Comparison of ENCODE assay signal across 7 cellular contexts in the genomic region with DNA sequence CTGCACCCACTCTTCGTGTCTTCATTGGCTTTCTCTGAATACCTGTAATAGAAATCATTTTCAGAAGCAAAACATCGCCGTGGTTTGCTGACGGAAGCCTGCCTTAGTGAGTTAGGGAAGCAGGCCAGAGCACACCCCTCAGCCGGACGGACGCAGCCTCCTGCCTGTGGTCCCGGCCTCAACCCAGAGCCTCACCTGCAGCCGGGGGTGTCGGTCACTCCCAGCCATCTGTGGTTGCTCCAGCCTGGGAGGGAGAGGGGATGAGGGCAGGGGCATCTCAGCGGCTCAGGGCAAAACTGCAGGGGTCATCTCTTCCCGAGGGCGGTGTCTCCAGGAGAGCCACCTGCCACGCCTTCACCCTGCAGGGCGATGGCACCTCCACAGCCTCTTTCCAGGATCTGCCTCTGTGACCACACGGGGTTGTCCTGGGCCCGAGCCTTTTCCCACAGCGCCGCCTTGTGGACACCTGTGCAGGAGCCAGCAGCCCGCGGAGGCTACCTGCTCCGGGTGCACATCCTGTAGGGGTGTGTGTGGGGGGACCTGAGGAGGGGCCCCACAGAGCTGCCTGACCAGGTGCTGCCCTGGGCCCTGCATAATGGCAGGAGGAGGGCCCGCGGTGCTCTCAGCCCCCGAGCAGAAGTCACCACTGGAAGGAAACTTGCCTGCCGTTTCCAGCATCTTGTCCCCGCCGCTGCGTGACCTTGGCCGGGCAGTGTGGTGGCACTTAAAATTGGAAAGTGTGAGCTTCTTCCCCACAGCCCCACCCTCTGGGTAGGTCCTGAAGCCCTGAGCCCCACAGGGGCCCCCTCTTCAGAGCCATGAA. TPM values are rescaled to one million over a fixed set of nuclear protein-coding genes. Genes with fewer than 3 reads are reported as not detected.
A peak's percentile ranks its signal among the peaks of the same experiment; 100 is the strongest.
DNase-seq lines count a peak whose midpoint lies in the region; ATAC-seq, FAIRE-seq and TF ChIP-seq lines count a peak whose summit lies in the region.

No MANE protein-coding gene starts in this region.

- H3K27me3 Mint-ChIP-seq in HFFc6 (ENCODE audit: insufficient read depth) (no peaks in the 10 kb centered on the region; the same call in none of the 2 replicates), WTC11 (ENCODE audit: low read depth) (no peaks in the 10 kb centered on the region; the same call in 1 of the 2 replicates), MCF 10A (ENCODE audit: insufficient read depth, unreplicated experiment) (no peaks in the 10 kb centered on the region)

- TF ChIP-seq CTCF in HFFc6 (IDR thresholded peaks at IDR 0.05) (peak; percentile 96), WTC11 (IDR thresholded peaks at IDR 0.05) (peak; percentile 85), MCF 10A (IDR thresholded peaks at IDR 0.05; ENCODE audit: unreplicated experiment) (peak; percentile 95)

- no peak overlapping the region for H3K27ac Mint-ChIP-seq in HFFc6
- no peak overlapping the region for H3K27ac Mint-ChIP-seq in WTC11
- H3K27ac Mint-ChIP-seq in MCF 10A (ENCODE audit: low read depth, unreplicated experiment): no peak overlapping the region

- CTCF ChIA-PET in WTC11 (lab: Charles Lee): interaction anchor here (0.6 to 1.8 kb wide), 7 partner anchors 9 to 141 kb away, joined by 3 to 8 read pairs (median 4); no protein-coding TSS in a partner anchor
- CTCF ChIA-PET in MCF 10A (lab: Yijun Ruan, JAX): interaction anchor here (0.6 to 2.3 kb wide), 7 partner anchors 10 to 1889 kb away, joined by 3 to 11 read pairs (median 4); no protein-coding TSS in a partner anchor

- no TSS peak for BruUV-seq in MCF 10A (replicated peaks; lab: Mats Ljungman, UMichigan)

- no peaks in the 10 kb centered on the region for H3K9me3 Mint-ChIP-seq in HFFc6
- H3K9me3 Mint-ChIP-seq in WTC11: no peaks in the 10 kb centered on the region
- no peaks in the 10 kb centered on the region for H3K9me3 Mint-ChIP-seq in MCF 10A (ENCODE audit: unreplicated experiment)

- H3K36me3 Mint-ChIP-seq in HFFc6 (ENCODE audit: low read depth) (peaks cover 3% of the 10 kb centered on the region; the same call in 1 of the 2 replicates), WTC11 (peaks cover 9% of the 10 kb centered on the region), MCF 10A (ENCODE audit: insufficient read depth, unreplicated experiment) (peaks cover 82% of the 10 kb centered on the region)

- H3K4me1 Mint-ChIP-seq in HFFc6 (ENCODE audit: low read depth) (no peaks in the 10 kb centered on the region), WTC11 (no peaks in the 10 kb centered on the region), MCF 10A (ENCODE audit: insufficient read depth, unreplicated experiment) (no peaks in the 10 kb centered on the region)

- ATAC-seq in WTC11: peak; percentile 96

- TF ChIP-seq POLR2A in GM12892 (IDR thresholded peaks at IDR 0.05; ENCODE audit: low read depth, low read length): no peak

- peak; percentile 92 for DNase-seq in GM12892 (ENCODE audit: insufficient read length)
- peak; percentile 25 for DNase-seq in HFFc6
- peak; percentile 38 for DNase-seq in NCI-H128 (lab: John Stamatoyannopoulos, UW; ENCODE audit: unreplicated experiment)
- DNase-seq in WTC11 (ENCODE audit: low spot score): peak; percentile 92
- peak; percentile 73 for DNase-seq in MCF 10A (ENCODE audit: unreplicated experiment)
- DNase-seq in kidney glomerular epithelial cell (lab: John Stamatoyannopoulos, UW): peak; percentile 67
- DNase-seq in stimulated activated CD4-positive, alpha-beta T cell treated with anti-CD3 and anti-CD28 coated beads, Interleukin-2, amount 100 ng/mL, for 24 hours: peak; percentile 88 to 90

- H3K4me3 Mint-ChIP-seq in HFFc6 (no peak overlapping the region), WTC11 (no peak overlapping the region), MCF 10A (ENCODE audit: unreplicated experiment) (no peak overlapping the region)

- peak; percentile 91 for FAIRE-seq in GM12892 (lab: Jason Lieb, UNC)

- POLR2A ChIA-PET in WTC11 (lab: Charles Lee) (interaction anchor here (0.6 kb wide), 2 partner anchors 92 to 139 kb away, joined by 3 to 4 read pairs; no protein-coding TSS in a partner anchor), MCF 10A (lab: Yijun Ruan, JAX) (interaction anchor here (0.5 to 0.9 kb wide), 3 partner anchors 71 to 111 kb away, joined by 3 read pairs; no protein-coding TSS in a partner anchor)

- intact Hi-C loops in MCF 10A (cut with micrococcal nuclease): loop anchor here (1.0 kb wide), 2 partner anchors 70 to 143 kb away; no protein-coding TSS in a partner anchor

TF ChIP-seq in WTC11, 78 proteins besides CTCF, POLR2A, EP300 and RAD21 (continues in another document):
- TF ChIP-seq, protein P1, sequence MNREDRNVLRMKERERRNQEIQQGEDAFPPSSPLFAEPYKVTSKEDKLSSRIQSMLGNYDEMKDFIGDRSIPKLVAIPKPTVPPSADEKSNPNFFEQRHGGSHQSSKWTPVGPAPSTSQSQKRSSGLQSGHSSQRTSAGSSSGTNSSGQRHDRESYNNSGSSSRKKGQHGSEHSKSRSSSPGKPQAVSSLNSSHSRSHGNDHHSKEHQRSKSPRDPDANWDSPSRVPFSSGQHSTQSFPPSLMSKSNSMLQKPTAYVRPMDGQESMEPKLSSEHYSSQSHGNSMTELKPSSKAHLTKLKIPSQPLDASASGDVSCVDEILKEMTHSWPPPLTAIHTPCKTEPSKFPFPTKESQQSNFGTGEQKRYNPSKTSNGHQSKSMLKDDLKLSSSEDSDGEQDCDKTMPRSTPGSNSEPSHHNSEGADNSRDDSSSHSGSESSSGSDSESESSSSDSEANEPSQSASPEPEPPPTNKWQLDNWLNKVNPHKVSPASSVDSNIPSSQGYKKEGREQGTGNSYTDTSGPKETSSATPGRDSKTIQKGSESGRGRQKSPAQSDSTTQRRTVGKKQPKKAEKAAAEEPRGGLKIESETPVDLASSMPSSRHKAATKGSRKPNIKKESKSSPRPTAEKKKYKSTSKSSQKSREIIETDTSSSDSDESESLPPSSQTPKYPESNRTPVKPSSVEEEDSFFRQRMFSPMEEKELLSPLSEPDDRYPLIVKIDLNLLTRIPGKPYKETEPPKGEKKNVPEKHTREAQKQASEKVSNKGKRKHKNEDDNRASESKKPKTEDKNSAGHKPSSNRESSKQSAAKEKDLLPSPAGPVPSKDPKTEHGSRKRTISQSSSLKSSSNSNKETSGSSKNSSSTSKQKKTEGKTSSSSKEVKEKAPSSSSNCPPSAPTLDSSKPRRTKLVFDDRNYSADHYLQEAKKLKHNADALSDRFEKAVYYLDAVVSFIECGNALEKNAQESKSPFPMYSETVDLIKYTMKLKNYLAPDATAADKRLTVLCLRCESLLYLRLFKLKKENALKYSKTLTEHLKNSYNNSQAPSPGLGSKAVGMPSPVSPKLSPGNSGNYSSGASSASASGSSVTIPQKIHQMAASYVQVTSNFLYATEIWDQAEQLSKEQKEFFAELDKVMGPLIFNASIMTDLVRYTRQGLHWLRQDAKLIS (CRISPR knock-in tag; IDR thresholded peaks at IDR 0.05; ENCODE audit: borderline replicate concordance): no peak
- TF ChIP-seq ZNF317 (CRISPR knock-in tag; IDR thresholded peaks at IDR 0.05; ENCODE audit: borderline replicate concordance, low read depth) (no peak), OVOL2 (CRISPR knock-in tag; IDR thresholded peaks at IDR 0.05; ENCODE audit: borderline replicate concordance) (no peak), JUN (CRISPR knock-in tag; IDR thresholded peaks at IDR 0.05) (no peak), RORB (CRISPR knock-in tag; IDR thresholded peaks at IDR 0.05) (no peak), TCF7 (CRISPR knock-in tag; IDR thresholded peaks at IDR 0.05; ENCODE audit: low read depth) (no peak), FOXK1 (CRISPR knock-in tag; IDR thresholded peaks at IDR 0.05) (no peak), ZNF121 (CRISPR knock-in tag; IDR thresholded peaks at IDR 0.05) (no peak), ZBTB21 (CRISPR knock-in tag; IDR thresholded peaks at IDR 0.05; ENCODE audit: borderline replicate concordance) (no peak), SOX15 (CRISPR knock-in tag; IDR thresholded peaks at IDR 0.05) (no peak)
- TF ChIP-seq, protein P2, sequence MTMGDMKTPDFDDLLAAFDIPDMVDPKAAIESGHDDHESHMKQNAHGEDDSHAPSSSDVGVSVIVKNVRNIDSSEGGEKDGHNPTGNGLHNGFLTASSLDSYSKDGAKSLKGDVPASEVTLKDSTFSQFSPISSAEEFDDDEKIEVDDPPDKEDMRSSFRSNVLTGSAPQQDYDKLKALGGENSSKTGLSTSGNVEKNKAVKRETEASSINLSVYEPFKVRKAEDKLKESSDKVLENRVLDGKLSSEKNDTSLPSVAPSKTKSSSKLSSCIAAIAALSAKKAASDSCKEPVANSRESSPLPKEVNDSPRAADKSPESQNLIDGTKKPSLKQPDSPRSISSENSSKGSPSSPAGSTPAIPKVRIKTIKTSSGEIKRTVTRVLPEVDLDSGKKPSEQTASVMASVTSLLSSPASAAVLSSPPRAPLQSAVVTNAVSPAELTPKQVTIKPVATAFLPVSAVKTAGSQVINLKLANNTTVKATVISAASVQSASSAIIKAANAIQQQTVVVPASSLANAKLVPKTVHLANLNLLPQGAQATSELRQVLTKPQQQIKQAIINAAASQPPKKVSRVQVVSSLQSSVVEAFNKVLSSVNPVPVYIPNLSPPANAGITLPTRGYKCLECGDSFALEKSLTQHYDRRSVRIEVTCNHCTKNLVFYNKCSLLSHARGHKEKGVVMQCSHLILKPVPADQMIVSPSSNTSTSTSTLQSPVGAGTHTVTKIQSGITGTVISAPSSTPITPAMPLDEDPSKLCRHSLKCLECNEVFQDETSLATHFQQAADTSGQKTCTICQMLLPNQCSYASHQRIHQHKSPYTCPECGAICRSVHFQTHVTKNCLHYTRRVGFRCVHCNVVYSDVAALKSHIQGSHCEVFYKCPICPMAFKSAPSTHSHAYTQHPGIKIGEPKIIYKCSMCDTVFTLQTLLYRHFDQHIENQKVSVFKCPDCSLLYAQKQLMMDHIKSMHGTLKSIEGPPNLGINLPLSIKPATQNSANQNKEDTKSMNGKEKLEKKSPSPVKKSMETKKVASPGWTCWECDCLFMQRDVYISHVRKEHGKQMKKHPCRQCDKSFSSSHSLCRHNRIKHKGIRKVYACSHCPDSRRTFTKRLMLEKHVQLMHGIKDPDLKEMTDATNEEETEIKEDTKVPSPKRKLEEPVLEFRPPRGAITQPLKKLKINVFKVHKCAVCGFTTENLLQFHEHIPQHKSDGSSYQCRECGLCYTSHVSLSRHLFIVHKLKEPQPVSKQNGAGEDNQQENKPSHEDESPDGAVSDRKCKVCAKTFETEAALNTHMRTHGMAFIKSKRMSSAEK (CRISPR knock-in tag; IDR thresholded peaks at IDR 0.05; ENCODE audit: borderline replicate concordance): no peak

RNA-seq across cellular contexts. Expression of a gene that starts 21.6 kb away (rescaled TPM):
- polyA plus RNA-seq in GM12892 (2012; ENCODE audit: missing spikeins): 13.9 TPM
- total RNA-seq in HFFc6 (2021; fragmentation: NEBNext Ultra II Directional; extraction: Animal tissue kit (Norgen Biotek cat#: 25700)): 10 to 100 TPM; 39.8 to 50.4 (median 42.1) TPM
- 25.6 to 29.4 TPM (median 27.9 TPM) in 3 replicates for total RNA-seq in WTC11 (2021)
- 26.5 and 35.0 TPM in 2 replicates for total RNA-seq in MCF 10A (2022)

Comparison
In these comparisons a context has a peak if more than half of its experiments do, and no peak if none do; other contexts are left out.
1. Peak in every context shown above with its lines: DNase-seq and ATAC-seq.
2. DNase-seq: peak in every context shown above with its lines; median percentile 92 in GM12892; 92 in WTC11; 89 in stimulated activated CD4-positive, alpha-beta T cell treated with anti-CD3 and anti-CD28 coated beads, Interleukin-2, amount 100 ng/mL, for 24 hours; 73 in MCF 10A; 67 in kidney glomerular epithelial cell; 38 in NCI-H128; 25 in HFFc6.